In genomic region chrX:150845091-150845490, GRCh38 we compare ENCODE assay signal across 26 cellular contexts. TPM values are rescaled to one million over a fixed set of nuclear protein-coding genes. Genes with fewer than 3 reads are reported as not detected.
DNase-seq lines count a peak whose midpoint lies in the region; ATAC-seq and TF ChIP-seq lines count a peak whose summit lies in the region.
"Had no signal": no experiment of that assay in that cellular context is flagged by ENCODE, and none has a peak within 500 bp of the region (broad histone marks: within the 10 kb centered on the region; RNA-seq: fewer than 3 reads in every experiment).

No MANE protein-coding gene starts in this region.

- H4K20me1 ChIP-seq in H9 (ENCODE audit: control insufficient read depth, insufficient read depth, insufficient read length) = no peaks in the 10 kb centered on the region

- intact Hi-C loops in right lobe of liver (cut with DNase I) = no loop called here

- no peak overlapping the region for H2BK120ac ChIP-seq in H9 (ENCODE audit: low read depth, low read length, poor library complexity, severe bottlenecking)

- H3K4me1 ChIP-seq in endodermal cell (ENCODE audit: control insufficient read depth, insufficient read depth, low read length) (no peaks in the 10 kb centered on the region), right lobe of liver (peaks cover 0 to 47% (median 3%) of the 10 kb centered on the region in 4 donors), H9 (ENCODE audit: insufficient read depth, low read length) (peaks cover 4% of the 10 kb centered on the region; the same call in 1 of the 2 replicates)
- H3K4me1 ChIP-seq: adrenal gland had no signal

- no peak overlapping the region for H2AK5ac ChIP-seq in H9 (ENCODE audit: insufficient read length, low read length)

- H3K27me3 Mint-ChIP-seq in endodermal cell (ENCODE audit: insufficient read depth) = no peaks in the 10 kb centered on the region
- H3K27me3 Mint-ChIP-seq in H9 (ENCODE audit: low read depth) = no peaks in the 10 kb centered on the region
- H3K27me3 Mint-ChIP-seq: stimulated activated memory B cell treated with anti-CD40 and anti-IgM and Interleukin-4, amounts not matched to agents 10 μg/mL and 1 μg/mL and 100 μg/mL, for 72 hours had no signal

- H3K9me3 ChIP-seq in endodermal cell (ENCODE audit: control insufficient read depth, low read length) (no peaks in the 10 kb centered on the region), right lobe of liver (no peaks in the 10 kb centered on the region), H9 (ENCODE audit: control insufficient read depth, low read depth, low read length) (no peaks in the 10 kb centered on the region)
- H3K9me3 ChIP-seq: adrenal gland, esophagus muscularis mucosa, spleen had no signal

- no peak overlapping the region for H3K4me2 ChIP-seq in H9 (ENCODE audit: insufficient read depth, insufficient read length, low read length)

- TF ChIP-seq CTCF in NB4 (IDR thresholded peaks at IDR 0.05; ENCODE audit: low read depth, low read length) (no peak), endodermal cell (conservative IDR thresholded peaks at IDR 0.05) (no peak), right lobe of liver (IDR thresholded peaks at IDR 0.05) (no peak), H9 (conservative IDR thresholded peaks at IDR 0.05) (no peak)

- H3K79me2 ChIP-seq in H9 (ENCODE audit: insufficient read depth, low read length) = no peaks in the 10 kb centered on the region

- 86% methylated on average over 3 of the region's 3 CpGs; no CpG with 5 or more reads in 1 of the 2 experiments for WGBS in endodermal cell (ENCODE audit: insufficient coverage in 1 of 2, insufficient read length in 1 of 2), 2 experiments
- WGBS in right lobe of liver (ENCODE audit: insufficient coverage, low coverage, low lambda C conversion rate, missing lambda C conversion rate) = 31% methylated on average over 3 of the region's 3 CpGs
- WGBS in H9 (ENCODE audit: extremely low coverage, insufficient read length, low lambda C conversion rate) = no CpG with 5 or more reads among the region's 3 CpGs

- H3K9ac ChIP-seq in endodermal cell (ENCODE audit: extremely low read depth, low read length, poor library complexity, severe bottlenecking) (no peak overlapping the region), H9 (ENCODE audit: extremely low read depth, insufficient read length, low read length) (no peak overlapping the region)

- no peak overlapping the region for H2BK20ac ChIP-seq in H9 (ENCODE audit: low read depth, low read length, poor library complexity, severe bottlenecking)

- H3K14ac ChIP-seq in H9 (ENCODE audit: insufficient read depth, low read length) = no peak overlapping the region; the same call in 1 of the 2 replicates

- H3K23ac ChIP-seq in H9 (ENCODE audit: insufficient read length, low read depth, low read length) = no peak overlapping the region

- ATAC-seq in right lobe of liver = peak; percentile 26 to 53 (median 28)
- ATAC-seq: activated T-cell treated with anti-CD3 and anti-CD28 coated beads, Interleukin-2, amount 50 U/mL, for 4 hours; SK-N-SH treated with all-trans-retinoic acid at 6 μM for 48 hours; stimulated activated memory B cell treated with anti-CD40 and anti-IgM and Interleukin-4, amounts not matched to agents 10 μg/mL and 1 μg/mL and 100 μg/mL, for 72 hours had no signal

- H4K91ac ChIP-seq in H9 (ENCODE audit: insufficient read length, low read depth, low read length) = no peak overlapping the region

- H3K79me1 ChIP-seq in H9 (ENCODE audit: insufficient read depth, low read depth, low read length, poor library complexity, severe bottlenecking) = peaks cover 4% of the 10 kb centered on the region

- H2BK5ac ChIP-seq in H9 (ENCODE audit: insufficient read length, low read length) = no peak overlapping the region

- no peak overlapping the region for H2AFZ ChIP-seq in H9 (ENCODE audit: low read length)

- no peak overlapping the region for H3K4me3 Mint-ChIP-seq in endodermal cell
- H3K4me3 Mint-ChIP-seq in H9 = no peak overlapping the region
- H3K4me3 Mint-ChIP-seq: activated T-cell treated with anti-CD3 and anti-CD28 coated beads, Interleukin-2, amount 50 U/mL, for 4 hours; stimulated activated memory B cell treated with anti-CD40 and anti-IgM and Interleukin-4, amounts not matched to agents 10 μg/mL and 1 μg/mL and 100 μg/mL, for 72 hours had no signal

- H3K56ac ChIP-seq in H9 (ENCODE audit: insufficient read length, low read depth, low read length) = no peak overlapping the region

- peak overlapping the region; percentile 37 for H3K27ac Mint-ChIP-seq in endodermal cell
- 0 out of 7 replicates have a peak overlapping the region, but pooled peaks of 1 of the 3 experiments have one; percentile 4 for H3K27ac Mint-ChIP-seq in H9
- H3K27ac Mint-ChIP-seq: stimulated activated memory B cell treated with anti-CD40 and anti-IgM and Interleukin-4, amounts not matched to agents 10 μg/mL and 1 μg/mL and 100 μg/mL, for 72 hours had no signal

- TF ChIP-seq POLR2A in NB4 (IDR thresholded peaks at IDR 0.05; ENCODE audit: extremely low read depth, insufficient read length) = no peak
- TF ChIP-seq POLR2A in right lobe of liver (IDR thresholded peaks at IDR 0.05) = no peak

- H3K23me2 ChIP-seq in H9 (ENCODE audit: insufficient read length, low read depth, low read length, poor library complexity, severe bottlenecking) = no peaks in the 10 kb centered on the region

- H4K8ac ChIP-seq in H9 (replicated peaks; ENCODE audit: insufficient read length, low read depth, low read length) = no peak overlapping the region

- H2BK12ac ChIP-seq in H9 (ENCODE audit: insufficient read length, low read depth, low read length) = no peak overlapping the region

- H3K4me1 Mint-ChIP-seq in endodermal cell (peaks cover 21% of the 10 kb centered on the region), H9 (no peaks in the 10 kb centered on the region; a peak in 3 of 4 replicates)

- H2BK15ac ChIP-seq in H9 (ENCODE audit: low read depth, low read length) = no peak overlapping the region

- no peaks in the 10 kb centered on the region for H3K36me3 Mint-ChIP-seq in endodermal cell (ENCODE audit: low read depth)
- H3K36me3 Mint-ChIP-seq in H9 (ENCODE audit: insufficient read depth in 1 of 3, low read depth in 3 of 3) = peaks cover 0 to 6% (median 0%) of the 10 kb centered on the region in 3 experiments; a peak in 2 of 7 replicates
- H3K36me3 Mint-ChIP-seq: stimulated activated memory B cell treated with anti-CD40 and anti-IgM and Interleukin-4, amounts not matched to agents 10 μg/mL and 1 μg/mL and 100 μg/mL, for 72 hours had no signal

- H4K5ac ChIP-seq in H9 (ENCODE audit: insufficient read length, low read depth, low read length) = no peak overlapping the region

- H3K4me3 ChIP-seq in NB4 (ENCODE audit: low read depth, low read length) = no peak overlapping the region
- no peak overlapping the region for H3K4me3 ChIP-seq in endodermal cell (ENCODE audit: low read length)
- H3K4me3 ChIP-seq in right lobe of liver = no peak overlapping the region
- H3K4me3 ChIP-seq in H7 (ENCODE audit: insufficient read depth, low read depth, low read length) = no peak overlapping the region
- H3K4me3 ChIP-seq: adrenal gland, esophagus muscularis mucosa, spleen had no signal

- no peak overlapping the region for H3K27ac ChIP-seq in endodermal cell (ENCODE audit: low read depth, low read length)
- peak overlapping the region; percentile 54 to 86 (median 79) for H3K27ac ChIP-seq in right lobe of liver
- H3K27ac ChIP-seq in H9 (ENCODE audit: insufficient read length, low read depth, low read length) = no peak overlapping the region
- H3K27ac ChIP-seq: adrenal gland, C4-2B, esophagus muscularis mucosa, HL-60, VCaP had no signal

- H3T11ph ChIP-seq in H9 (ENCODE audit: low read length) = no peak overlapping the region

- H3K27me3 ChIP-seq in endodermal cell (ENCODE audit: control insufficient read depth, insufficient read depth, low read length, poor library complexity, severe bottlenecking) = no peaks in the 10 kb centered on the region
- no peaks in the 10 kb centered on the region for H3K27me3 ChIP-seq in right lobe of liver
- H3K27me3 ChIP-seq in H9 (ENCODE audit: insufficient read depth, low read length) = no peaks in the 10 kb centered on the region
- no peaks in the 10 kb centered on the region for H3K27me3 ChIP-seq in H7 (ENCODE audit: control insufficient read depth, insufficient read depth, low read length)
- H3K27me3 ChIP-seq: adrenal gland, esophagus muscularis mucosa, spleen had no signal

- H3K36me3 ChIP-seq in endodermal cell (ENCODE audit: control insufficient read depth, insufficient read depth, low read length) = no peaks in the 10 kb centered on the region
- H3K36me3 ChIP-seq in right lobe of liver = no peaks in the 10 kb centered on the region
- H3K36me3 ChIP-seq in H7 (replicated peaks; ENCODE audit: control insufficient read depth, insufficient read depth, low read length) = no peaks in the 10 kb centered on the region
- H3K36me3 ChIP-seq: adrenal gland, esophagus muscularis mucosa, spleen had no signal

- no peaks in the 10 kb centered on the region for H3K9me3 Mint-ChIP-seq in endodermal cell
- H3K9me3 Mint-ChIP-seq in H9 = peaks cover 29 to 58% of the 10 kb centered on the region in 2 experiments
- H3K9me3 Mint-ChIP-seq: activated T-cell treated with anti-CD3 and anti-CD28 coated beads, Interleukin-2, amount 50 U/mL, for 4 hours; stimulated activated memory B cell treated with anti-CD40 and anti-IgM and Interleukin-4, amounts not matched to agents 10 μg/mL and 1 μg/mL and 100 μg/mL, for 72 hours had no signal

- H3K4ac ChIP-seq in H9 (ENCODE audit: low read depth, low read length) = no peak overlapping the region

- H3K18ac ChIP-seq in H9 (ENCODE audit: insufficient read length, low read depth, low read length) = no peak overlapping the region

- DNase-seq in AML-193 (lab: John Stamatoyannopoulos, UW) (peak; percentile 0 to 33), NB4 (ENCODE audit: low read depth) (peak; percentile 54), endodermal cell (no peak), right lobe of liver (no peak), C1 segment of cervical spinal cord (lab: John Stamatoyannopoulos, UW) (no peak), H9 (no peak), NCI-H82 (lab: John Stamatoyannopoulos, UW) (no peak), H7 (no peak)
- DNase-seq: activated CD4-positive, alpha-beta T cell treated with anti-CD3 and anti-CD28 coated beads for 48 hours; activated naive CD4-positive, alpha-beta T cell; activated T-cell treated with anti-CD3 and anti-CD28 coated beads, Interleukin-2, amount 50 U/mL, for 4 hours; adrenal gland; effector memory CD4-positive, alpha-beta T cell; HCEC 1CT; mesenchymal stem cell; NCI-H1436; NCI-H2107; NCI-H510A; spleen; stimulated activated CD4-positive, alpha-beta T cell treated with anti-CD3 and anti-CD28 coated beads, Interleukin-2, amount 100 ng/mL, for 48 hours had no signal

RNA-seq across cellular contexts. Expression of gene CD99L2, which starts 53.4 kb away (rescaled TPM):
- total RNA-seq in endodermal cell = 10 to 100 TPM; 11.3 to 18.7 TPM
- polyA plus RNA-seq in endodermal cell (2013, experiment 1 of 2) = 39.8 TPM
- 34.4 TPM for polyA plus RNA-seq in endodermal cell (2013, experiment 2 of 2)
- total RNA-seq in right lobe of liver = 10 to 100 TPM; 25.5 to 53.6 (median 33.0) TPM
- 7.2 and 7.3 TPM in 2 replicates for total RNA-seq in H9 (2021)
- total RNA-seq in H7 (2014; rRNA removed; shearing (Covaris generic)) = 38.1 and 59.3 TPM in 2 replicates

Comparison
In these comparisons a context has a peak if more than half of its experiments do, and no peak if none do; other contexts are left out.
1. DNase-seq: peak in AML-193 (2 of 2) and NB4 (single experiment); none in endodermal cell (single experiment), right lobe of liver (0 of 3), C1 segment of cervical spinal cord (0 of 14), H9 (single experiment), NCI-H82 (single experiment) and H7 (single experiment).
2. H3K27ac ChIP-seq: peak in right lobe of liver (3 of 3); none in endodermal cell (single experiment) and H9 (single experiment).